Comparison of ENCODE assay signal across 11 cellular contexts in the genomic region with DNA sequence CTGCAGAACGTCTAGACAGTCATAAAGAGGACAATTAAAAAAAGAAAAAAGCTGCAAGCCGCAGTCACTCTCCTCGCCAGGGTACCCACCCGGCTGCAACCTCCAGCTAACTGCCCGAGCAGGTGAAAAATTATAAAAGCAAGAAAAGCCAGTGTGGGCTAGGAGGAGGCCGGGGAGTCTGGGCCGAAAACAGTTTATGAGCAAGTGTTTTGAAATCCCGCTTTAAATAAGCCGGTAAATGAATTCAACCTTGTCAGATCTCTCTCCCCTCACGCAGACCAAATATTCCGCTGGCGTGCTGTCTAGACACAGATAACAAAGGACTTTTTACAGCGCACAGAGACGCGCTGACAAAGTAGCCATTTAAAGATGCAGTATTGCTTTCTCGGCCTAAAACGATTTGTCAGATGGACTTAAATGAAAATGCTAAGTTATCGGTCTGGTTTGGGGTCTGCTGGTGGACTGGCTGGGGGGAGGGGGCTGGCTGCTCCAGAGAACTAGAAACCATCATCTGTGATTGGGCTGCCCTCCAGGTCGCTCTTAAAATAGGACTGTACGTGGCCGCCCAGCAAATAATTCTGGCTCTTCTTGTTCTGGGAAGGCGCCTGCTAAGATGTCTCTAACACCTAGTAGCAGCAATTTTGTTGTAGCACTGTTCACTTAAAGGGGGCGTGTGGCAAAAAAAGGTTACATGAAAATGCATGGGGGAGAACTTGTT. TPM values are rescaled to one million over a fixed set of nuclear protein-coding genes. Genes with fewer than 3 reads are reported as not detected.
A peak's percentile ranks its signal among the peaks of the same experiment; 100 is the strongest.
DNase-seq lines count a peak whose midpoint lies in the region; ATAC-seq and TF ChIP-seq lines count a peak whose summit lies in the region.
"Had no signal": no experiment of that assay in that cellular context is flagged by ENCODE, and none has a peak within 500 bp of the region (broad histone marks: within the 10 kb centered on the region; RNA-seq: fewer than 3 reads in every experiment).

No MANE protein-coding gene starts in this region.

- intact Hi-C loops in activated B cell treated with CpG ODN at 0.5 μM for 24 hours (cut with micrococcal nuclease): no loop called here

- H3K27me3 Mint-ChIP-seq in activated B cell treated with CpG ODN at 0.5 μM for 24 hours: no peaks in the 10 kb centered on the region
- H3K27me3 Mint-ChIP-seq in activated naive CD8-positive, alpha-beta T cell treated with anti-CD3 and anti-CD28 coated beads for 36 hours: no peaks in the 10 kb centered on the region

- POLR2A ChIA-PET in activated B cell treated with CpG ODN at 0.5 μM for 24 hours (lab: Charles Lee): interaction anchor here (0.9 to 6.8 kb wide), 5 partner anchors 8 to 66 kb away, joined by 4 to 154 read pairs (median 17); partner anchors contain the start of genes PMEPA1 and ZBP1

- ATAC-seq in activated B cell treated with CpG ODN at 0.5 μM for 24 hours (ENCODE audit: low read depth) (no peak), thoracic aorta (ENCODE audit: insufficient number of reproducible peaks, low FRiP score, low read depth) (no peak)

- no peak overlapping the region for H3K4me3 Mint-ChIP-seq in activated B cell treated with CpG ODN at 0.5 μM for 24 hours
- no peak overlapping the region for H3K4me3 Mint-ChIP-seq in activated naive CD8-positive, alpha-beta T cell treated with anti-CD3 and anti-CD28 coated beads for 36 hours

- peak overlapping the region; percentile 30 for H3K27ac Mint-ChIP-seq in activated B cell treated with CpG ODN at 0.5 μM for 24 hours
- H3K27ac Mint-ChIP-seq in activated naive CD8-positive, alpha-beta T cell treated with anti-CD3 and anti-CD28 coated beads for 36 hours: no peak overlapping the region

- H3K4me3 ChIP-seq in iPS-18a (ENCODE audit: low read length) (peak overlapping the region; percentile 25), thoracic aorta (peak overlapping the region; percentile 49)

- H3K9me3 ChIP-seq in iPS-18a (ENCODE audit: control insufficient read depth, low read depth, low read length): no peaks in the 10 kb centered on the region
- no peaks in the 10 kb centered on the region for H3K9me3 ChIP-seq in thoracic aorta

- CTCF ChIA-PET in activated B cell treated with CpG ODN at 0.5 μM for 24 hours (lab: Charles Lee): no interaction called here

- DNase-seq in NCI-H1092 treated with DMSO at 0.1 percent for 48 hours (lab: John Stamatoyannopoulos, UW): peak; percentile 67
- no peak for DNase-seq in activated B cell treated with CpG ODN at 0.5 μM for 24 hours
- DNase-seq in thoracic aorta (ENCODE audit: low spot score): no peak
- no peak for DNase-seq in T-helper 9 cell
- no peak for DNase-seq in glomerular visceral epithelial cell (ENCODE audit: extremely low spot score)
- no peak for DNase-seq in activated naive CD8-positive, alpha-beta T cell treated with anti-CD3 and anti-CD28 coated beads for 36 hours
- DNase-seq: activated T-cell treated with anti-CD3 and anti-CD28 coated beads for 4 hours; NCI-H1436; stimulated activated CD4-positive, alpha-beta T cell treated with anti-CD3 and anti-CD28 coated beads, Interleukin-12 subunit alpha, Interleukin-12 subunit beta, amount 100 ng/mL, for 4 hours; stimulated activated CD8-positive, alpha-beta memory T cell treated with anti-CD3 and anti-CD28 coated beads, Interleukin-4, amount 100 ng/mL, for 48 hours had no signal

- H3K27me3 ChIP-seq in iPS-18a (ENCODE audit: control insufficient read depth, insufficient read depth, low read length) (no peaks in the 10 kb centered on the region), thoracic aorta (replicated peaks; ENCODE audit: insufficient read depth) (no peaks in the 10 kb centered on the region)

- TF ChIP-seq CTCF in activated B cell treated with CpG ODN at 0.5 μM for 24 hours (IDR thresholded peaks at IDR 0.05): no peak
- no peak for TF ChIP-seq CTCF in thoracic aorta (IDR thresholded peaks at IDR 0.05)

- peaks cover 96% of the 10 kb centered on the region for H3K4me1 Mint-ChIP-seq in activated B cell treated with CpG ODN at 0.5 μM for 24 hours
- H3K4me1 Mint-ChIP-seq in activated naive CD8-positive, alpha-beta T cell treated with anti-CD3 and anti-CD28 coated beads for 36 hours: peaks cover 17% of the 10 kb centered on the region

- H3K9me3 Mint-ChIP-seq in activated B cell treated with CpG ODN at 0.5 μM for 24 hours: no peaks in the 10 kb centered on the region
- H3K9me3 Mint-ChIP-seq in activated naive CD8-positive, alpha-beta T cell treated with anti-CD3 and anti-CD28 coated beads for 36 hours: no peaks in the 10 kb centered on the region

- H3K27ac ChIP-seq in iPS-18a (ENCODE audit: low read length) (no peak overlapping the region), thoracic aorta (peak overlapping the region; percentile 67 to 77)

- H3K36me3 ChIP-seq in iPS-18a (ENCODE audit: control insufficient read depth, low read depth, low read length): no peaks in the 10 kb centered on the region
- H3K36me3 ChIP-seq in thoracic aorta: no peaks in the 10 kb centered on the region

- no peak overlapping the region for H3K9ac ChIP-seq in iPS-18a (ENCODE audit: low read length)

- H3K36me3 Mint-ChIP-seq in activated B cell treated with CpG ODN at 0.5 μM for 24 hours (ENCODE audit: low read depth): peaks cover 6% of the 10 kb centered on the region
- H3K36me3 Mint-ChIP-seq in activated naive CD8-positive, alpha-beta T cell treated with anti-CD3 and anti-CD28 coated beads for 36 hours: no peaks in the 10 kb centered on the region

- H3K4me1 ChIP-seq in iPS-18a (ENCODE audit: control insufficient read depth, low read depth, low read length) (peaks cover 36% of the 10 kb centered on the region), thoracic aorta (ENCODE audit: control insufficient read depth in 1 of 2, low read depth in 2 of 2) (peaks cover 63 to 100% of the 10 kb centered on the region in 2 donors)

RNA-seq across cellular contexts. Expression of gene PMEPA1, which starts 24.5 kb away (rescaled TPM):
- 33.1 and 34.8 TPM in 2 replicates for total RNA-seq in activated B cell treated with CpG ODN at 0.5 μM for 24 hours
- 100 to 1,000 TPM in 1 of 2 donors, 10 to 100 TPM in 1; 68.4 to 104 TPM for total RNA-seq in thoracic aorta
- 1 to 10 TPM; 1.0 to 1.7 TPM for total RNA-seq in activated naive CD8-positive, alpha-beta T cell treated with anti-CD3 and anti-CD28 coated beads for 36 hours

Comparison
In these comparisons a context has a peak if more than half of its experiments do, and no peak if none do; other contexts are left out.
1. RNA of gene PMEPA1, which starts 24.5 kb away (total RNA-seq): 68.4 to 104 TPM in thoracic aorta and 33.1 to 34.8 TPM in activated B cell treated with CpG ODN at 0.5 μM for 24 hours; 1.0 to 1.7 TPM in activated naive CD8-positive, alpha-beta T cell treated with anti-CD3 and anti-CD28 coated beads for 36 hours; every median in the first group is over 10 times any median in the second.